22 cellular contexts compared by ENCODE assay signal in the genomic region with DNA sequence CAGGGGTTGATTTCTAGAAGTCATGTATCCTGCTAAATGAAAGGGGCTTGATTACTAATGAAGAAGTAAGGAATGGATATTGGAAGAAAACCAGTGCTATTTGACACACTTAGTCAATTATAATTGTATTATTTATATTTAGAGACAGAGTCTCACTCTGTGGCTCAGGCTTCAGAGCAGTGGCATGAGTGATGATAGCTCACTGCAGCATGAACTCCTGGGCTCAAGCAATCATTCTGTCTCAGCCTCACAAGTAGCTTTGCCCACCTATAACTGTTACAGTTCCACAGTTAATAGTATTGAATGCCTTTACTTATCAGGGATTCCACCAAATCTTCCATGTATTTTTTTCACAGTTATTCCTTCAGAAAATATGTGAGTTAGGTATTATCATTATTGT.
DNase-seq lines count a peak whose midpoint lies in the region; ATAC-seq, FAIRE-seq and TF ChIP-seq lines count a peak whose summit lies in the region.
"Had no signal": no experiment of that assay in that cellular context is flagged by ENCODE, and none has a peak within 500 bp of the region (broad histone marks: within the 10 kb centered on the region; RNA-seq: fewer than 3 reads in every experiment).

No MANE protein-coding gene starts in this region.

- no peaks in the 10 kb centered on the region for H3K79me2 ChIP-seq in GM12878 (ENCODE audit: control insufficient read depth, insufficient read depth, low read length)

- TF ChIP-seq CTCF in GM12878 (IDR thresholded peaks at IDR 0.05 in 2 of 3, conservative IDR thresholded peaks at IDR 0.05 in 1 of 3; ENCODE audit: control insufficient read depth in 2 of 3, extremely low read depth in 1 of 3, insufficient read depth in 1 of 3, low read depth in 3 of 3, low read length in 3 of 3) (no peak), progenitor cell of endocrine pancreas (IDR thresholded peaks at IDR 0.05; ENCODE audit: unreplicated experiment) (no peak)

- intact Hi-C loops in Right ventricle myocardium superior (cut with DNase I) (no loop called here), cardiac septum (cut with DNase I) (no loop called here), GM12878 (cut with micrococcal nuclease; ENCODE audit: unreplicated experiment) (no loop called here)

- no peak overlapping the region for H3K4me2 ChIP-seq in GM12878 (ENCODE audit: control insufficient read depth, insufficient read depth)
- H3K4me2 ChIP-seq: A549; BLaER1 treated with 17β-estradiol and CSF1 and Interleukin-3, amounts not matched to agents 10 nM and 100 nM had no signal

- H3K4me1 Mint-ChIP-seq in progenitor cell of endocrine pancreas (ENCODE audit: low read depth) = peaks cover 15% of the 10 kb centered on the region
- H3K4me1 Mint-ChIP-seq: B cell had no signal

- SMC1A ChIA-PET in GM12878 (lab: Charles Lee; ENCODE audit: uncharacterized antibody, unreplicated experiment) = no interaction called here

- H3K9me3 Mint-ChIP-seq in progenitor cell of endocrine pancreas (ENCODE audit: low read depth) = no peaks in the 10 kb centered on the region
- H3K9me3 Mint-ChIP-seq: CD4-positive, alpha-beta T cell; CD8-positive, alpha-beta T cell had no signal

- ATAC-seq in Right ventricle myocardium superior (ENCODE audit: poor library complexity) (peak; percentile 78), GM12878 (no peak)
- ATAC-seq: A549; CD8-positive, alpha-beta T cell had no signal

- no peaks in the 10 kb centered on the region for H3K36me3 ChIP-seq in GM12878 (ENCODE audit: control insufficient read depth in 2 of 2, insufficient read depth in 2 of 2, low read length in 1 of 2)
- H3K36me3 ChIP-seq: BLaER1 treated with 17β-estradiol and CSF1 and Interleukin-3, amounts not matched to agents 10 nM and 100 nM had no signal

- no peak overlapping the region for H3K9ac ChIP-seq in GM12878 (ENCODE audit: control insufficient read depth, insufficient read depth, low read length)
- H3K9ac ChIP-seq: BLaER1 treated with 17β-estradiol and CSF1 and Interleukin-3, amounts not matched to agents 10 nM and 100 nM had no signal

- in situ Hi-C loops in GM12878 (cut with MboI) = no loop called here

- H3K27me3 Mint-ChIP-seq in progenitor cell of endocrine pancreas = no peaks in the 10 kb centered on the region
- H3K27me3 Mint-ChIP-seq: CD4-positive, alpha-beta T cell had no signal

- no peaks in the 10 kb centered on the region for H4K20me1 ChIP-seq in GM12878 (ENCODE audit: control insufficient read depth, insufficient read depth)
- H4K20me1 ChIP-seq: BLaER1 treated with 17β-estradiol and CSF1 and Interleukin-3, amounts not matched to agents 10 nM and 100 nM had no signal

- RAD21 ChIA-PET in GM12878 (lab: Charles Lee; ENCODE audit: unreplicated experiment) = no interaction called here

- TF ChIP-seq EP300 in GM12878 (IDR thresholded peaks at IDR 0.05; ENCODE audit: borderline replicate concordance in 1 of 2, control insufficient read depth in 1 of 2, low read depth in 2 of 2, low read length in 2 of 2) = no peak

- CTCF ChIA-PET in GM12878 (lab: Yijun Ruan, JAX) = no interaction called here

- H3K36me3 Mint-ChIP-seq in progenitor cell of endocrine pancreas (ENCODE audit: insufficient read depth) = no peaks in the 10 kb centered on the region
- H3K36me3 Mint-ChIP-seq: CD8-positive, alpha-beta T cell had no signal

- H3K27ac Mint-ChIP-seq in progenitor cell of endocrine pancreas = peak overlapping the region; percentile 11
- H3K27ac Mint-ChIP-seq: B cell; CD4-positive, alpha-beta T cell; CD8-positive, alpha-beta T cell had no signal

- POLR2A ChIA-PET in GM12878 (lab: Charles Lee) = no interaction called here

- FAIRE-seq in GM12878 (lab: Jason Lieb, UNC) = no peak
- FAIRE-seq: D721Med, G401.6, GM12892, GM18507, GM19239 had no signal

- H3K9me3 ChIP-seq in GM12878 (replicated peaks; ENCODE audit: control insufficient read depth, insufficient read depth, low read length) = no peaks in the 10 kb centered on the region
- H3K9me3 ChIP-seq: A549; BLaER1 treated with 17β-estradiol and CSF1 and Interleukin-3, amounts not matched to agents 10 nM and 100 nM; Caco-2 had no signal

- no peak overlapping the region for H3K27ac ChIP-seq in GM12878 (ENCODE audit: control insufficient read depth, insufficient read depth)
- H3K27ac ChIP-seq: 22Rv1; A549; BLaER1 treated with 17β-estradiol and CSF1 and Interleukin-3, amounts not matched to agents 10 nM and 100 nM; C4-2B had no signal

- H3K4me3 Mint-ChIP-seq in progenitor cell of endocrine pancreas (ENCODE audit: low read depth) = no peak overlapping the region
- H3K4me3 Mint-ChIP-seq: B cell; CD4-positive, alpha-beta T cell; CD8-positive, alpha-beta T cell had no signal

- H3K4me1 ChIP-seq in GM12878 (ENCODE audit: control insufficient read depth, insufficient read depth, low read length) = no peaks in the 10 kb centered on the region
- H3K4me1 ChIP-seq: A549; BLaER1 treated with 17β-estradiol and CSF1 and Interleukin-3, amounts not matched to agents 10 nM and 100 nM had no signal

- H3K27me3 ChIP-seq in GM12878 (replicated peaks in 1 of 2; ENCODE audit: control insufficient read depth in 2 of 2, insufficient read depth in 2 of 2, low read length in 1 of 2) = no peaks in the 10 kb centered on the region; a peak in 1 of 4 replicates
- H3K27me3 ChIP-seq: BLaER1 treated with 17β-estradiol and CSF1 and Interleukin-3, amounts not matched to agents 10 nM and 100 nM had no signal

- DNase-seq in Right ventricle myocardium superior = no peak
- no peak for DNase-seq in cardiac septum (ENCODE audit: low spot score)
- no peak for DNase-seq in GM12878 (ENCODE audit: low read depth, low spot score)
- no peak for DNase-seq in progenitor cell of endocrine pancreas (ENCODE audit: low spot score, unreplicated experiment)
- no peak for DNase-seq in cortex of kidney (lab: John Stamatoyannopoulos, UW)
- DNase-seq: AML-193; Caco-2; Calu3; CD4-positive, alpha-beta T cell; CD8-positive, alpha-beta T cell; DMS79 treated with DMSO at 0.1 percent for 48 hours; GF-D8 had no signal

- H2AFZ ChIP-seq in GM12878 (ENCODE audit: control insufficient read depth, low read depth, low read length) = no peak overlapping the region

- TF ChIP-seq POLR2A in GM12878 (IDR thresholded peaks at IDR 0.05; ENCODE audit: low read depth, low read length) = no peak

- no peak for TF ChIP-seq RAD21 in GM12878 (IDR thresholded peaks at IDR 0.05; ENCODE audit: insufficient read depth, low read depth, low read length)

- no peak overlapping the region for H3K4me3 ChIP-seq in GM12878
- H3K4me3 ChIP-seq: A549; BLaER1 treated with 17β-estradiol and CSF1 and Interleukin-3, amounts not matched to agents 10 nM and 100 nM had no signal

- BruUV-seq in GM12878 (replicated peaks; lab: Mats Ljungman, UMichigan) = no TSS peak

TF ChIP-seq in GM12878, 131 proteins besides CTCF, POLR2A, EP300 and RAD21:
- TF ChIP-seq, protein P1, sequence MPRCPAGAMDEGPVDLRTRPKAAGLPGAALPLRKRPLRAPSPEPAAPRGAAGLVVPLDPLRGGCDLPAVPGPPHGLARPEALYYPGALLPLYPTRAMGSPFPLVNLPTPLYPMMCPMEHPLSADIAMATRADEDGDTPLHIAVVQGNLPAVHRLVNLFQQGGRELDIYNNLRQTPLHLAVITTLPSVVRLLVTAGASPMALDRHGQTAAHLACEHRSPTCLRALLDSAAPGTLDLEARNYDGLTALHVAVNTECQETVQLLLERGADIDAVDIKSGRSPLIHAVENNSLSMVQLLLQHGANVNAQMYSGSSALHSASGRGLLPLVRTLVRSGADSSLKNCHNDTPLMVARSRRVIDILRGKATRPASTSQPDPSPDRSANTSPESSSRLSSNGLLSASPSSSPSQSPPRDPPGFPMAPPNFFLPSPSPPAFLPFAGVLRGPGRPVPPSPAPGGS (IDR thresholded peaks at IDR 0.05; ENCODE audit: borderline replicate concordance, insufficient read depth, low read depth, low read length, poor library complexity, severe bottlenecking) = peak; percentile 15
- no peak for TF ChIP-seq CHD2 (IDR thresholded peaks at IDR 0.05; ENCODE audit: borderline replicate concordance, low read depth, low read length)
- TF ChIP-seq NR2C1 (IDR thresholded peaks at IDR 0.05) = no peak
- TF ChIP-seq POLR2AphosphoS5 (IDR thresholded peaks at IDR 0.05; ENCODE audit: low read length) = no peak
